8 cellular contexts compared by ENCODE assay signal in genomic region chr18:76518073-76518472, GRCh38. TPM values are rescaled to one million over a fixed set of nuclear protein-coding genes. Genes with fewer than 3 reads are reported as not detected.
DNase-seq lines count a peak whose midpoint lies in the region; ATAC-seq and TF ChIP-seq lines count a peak whose summit lies in the region.

No MANE protein-coding gene starts in this region.

- intact Hi-C loops in tibial artery (cut with DNase I; ENCODE audit: low total_unique reads) = no loop called here

- no peak for DNase-seq in activated naive CD4-positive, alpha-beta T cell treated with anti-CD3 and anti-CD28 coated beads, Interleukin-2, amount 10 ng/mL, durations not matched to agents 7 days and 5 days
- DNase-seq in activated naive CD4-positive, alpha-beta T cell treated with anti-CD3 and anti-CD28 coated beads, Interleukin-2, amount 50 U/mL, for 72 hours (ENCODE audit: low spot score in 2 of 2) = no peak
- DNase-seq in left kidney (ENCODE audit: low read depth, low spot score) (peak; percentile 69), tibial artery (no peak), UCSD-AML1 (lab: John Stamatoyannopoulos, UW; ENCODE audit: unreplicated experiment) (no peak), T-helper 9 cell (no peak), AG20443 (ENCODE audit: low spot score) (no peak)

- CTCF ChIA-PET in activated naive CD4-positive, alpha-beta T cell treated with anti-CD3 and anti-CD28 coated beads, Interleukin-2, amount 10 ng/mL, durations not matched to agents 7 days and 5 days (lab: Charles Lee) = no interaction called here

- H3K36me3 Mint-ChIP-seq in activated naive CD4-positive, alpha-beta T cell treated with anti-CD3 and anti-CD28 coated beads, Interleukin-2, amount 10 ng/mL, durations not matched to agents 7 days and 5 days = no peaks in the 10 kb centered on the region
- H3K36me3 Mint-ChIP-seq in activated naive CD4-positive, alpha-beta T cell treated with anti-CD3 and anti-CD28 coated beads, Interleukin-2, amount 50 U/mL, for 72 hours = no peaks in the 10 kb centered on the region
- H3K36me3 Mint-ChIP-seq in activated T-helper 17 cell treated with anti-CD3 and anti-CD28 coated beads, Interleukin-2, amount 50 U/mL, for 72 hours (ENCODE audit: low read depth) = no peaks in the 10 kb centered on the region

- H3K4me3 ChIP-seq in tibial artery = peak overlapping the region; percentile 10 to 29

- H3K27me3 Mint-ChIP-seq in activated naive CD4-positive, alpha-beta T cell treated with anti-CD3 and anti-CD28 coated beads, Interleukin-2, amount 10 ng/mL, durations not matched to agents 7 days and 5 days = peaks cover 34% of the 10 kb centered on the region
- peaks cover 29% of the 10 kb centered on the region for H3K27me3 Mint-ChIP-seq in activated T-helper 17 cell treated with anti-CD3 and anti-CD28 coated beads, Interleukin-2, amount 50 U/mL, for 72 hours

- no peak overlapping the region for H3K27ac ChIP-seq in tibial artery

- peaks cover 0 to 30% of the 10 kb centered on the region in 2 donors for H3K27me3 ChIP-seq in tibial artery

- no peaks in the 10 kb centered on the region for H3K36me3 ChIP-seq in tibial artery

- peak overlapping the region; percentile 3 for H3K4me3 Mint-ChIP-seq in activated naive CD4-positive, alpha-beta T cell treated with anti-CD3 and anti-CD28 coated beads, Interleukin-2, amount 10 ng/mL, durations not matched to agents 7 days and 5 days
- H3K4me3 Mint-ChIP-seq in activated T-helper 17 cell treated with anti-CD3 and anti-CD28 coated beads, Interleukin-2, amount 50 U/mL, for 72 hours = peak overlapping the region; percentile 63

- no peaks in the 10 kb centered on the region for H3K9me3 ChIP-seq in tibial artery

- H3K9me3 Mint-ChIP-seq in activated naive CD4-positive, alpha-beta T cell treated with anti-CD3 and anti-CD28 coated beads, Interleukin-2, amount 10 ng/mL, durations not matched to agents 7 days and 5 days = no peaks in the 10 kb centered on the region
- no peaks in the 10 kb centered on the region for H3K9me3 Mint-ChIP-seq in activated naive CD4-positive, alpha-beta T cell treated with anti-CD3 and anti-CD28 coated beads, Interleukin-2, amount 50 U/mL, for 72 hours
- no peaks in the 10 kb centered on the region for H3K9me3 Mint-ChIP-seq in activated T-helper 17 cell treated with anti-CD3 and anti-CD28 coated beads, Interleukin-2, amount 50 U/mL, for 72 hours

- no peak for TF ChIP-seq CTCF in tibial artery (IDR thresholded peaks at IDR 0.05)

- no peak overlapping the region for H3K27ac Mint-ChIP-seq in activated naive CD4-positive, alpha-beta T cell treated with anti-CD3 and anti-CD28 coated beads, Interleukin-2, amount 10 ng/mL, durations not matched to agents 7 days and 5 days
- no peak overlapping the region for H3K27ac Mint-ChIP-seq in activated naive CD4-positive, alpha-beta T cell treated with anti-CD3 and anti-CD28 coated beads, Interleukin-2, amount 50 U/mL, for 72 hours
- H3K27ac Mint-ChIP-seq in activated T-helper 17 cell treated with anti-CD3 and anti-CD28 coated beads, Interleukin-2, amount 50 U/mL, for 72 hours = no peak overlapping the region

- no peaks in the 10 kb centered on the region for H3K4me1 ChIP-seq in tibial artery

- peaks cover 15% of the 10 kb centered on the region for H3K4me1 Mint-ChIP-seq in activated naive CD4-positive, alpha-beta T cell treated with anti-CD3 and anti-CD28 coated beads, Interleukin-2, amount 10 ng/mL, durations not matched to agents 7 days and 5 days
- peaks cover 8% of the 10 kb centered on the region for H3K4me1 Mint-ChIP-seq in activated T-helper 17 cell treated with anti-CD3 and anti-CD28 coated beads, Interleukin-2, amount 50 U/mL, for 72 hours

- no peak for ATAC-seq in activated naive CD4-positive, alpha-beta T cell treated with anti-CD3 and anti-CD28 coated beads, Interleukin-2, amount 50 U/mL, for 72 hours
- ATAC-seq in activated T-helper 17 cell treated with anti-CD3 and anti-CD28 coated beads, Interleukin-2, amount 50 U/mL, for 72 hours (replicated peaks) = no peak

RNA-seq across cellular contexts. Expression of gene ZNF516, which starts 23.0 kb away (rescaled TPM):
- 10 to 100 TPM in 1 of 2 donors, 1 to 10 TPM in 1; 7.9 to 13.8 TPM for total RNA-seq in activated naive CD4-positive, alpha-beta T cell treated with anti-CD3 and anti-CD28 coated beads, Interleukin-2, amount 50 U/mL, for 72 hours
- 10 to 100 TPM in 1 of 2 donors, 1 to 10 TPM in 1; 3.7 to 22.8 TPM for total RNA-seq in activated T-helper 17 cell treated with anti-CD3 and anti-CD28 coated beads, Interleukin-2, amount 50 U/mL, for 72 hours
